ENCODE assay signal across 16 cellular contexts in genomic region chr12:738712-739111, GRCh38.
"Had no signal": no experiment of that assay in that cellular context is flagged by ENCODE, and none has a peak within 500 bp of the region (broad histone marks: within the 10 kb centered on the region; RNA-seq: fewer than 3 reads in every experiment).

No MANE protein-coding gene starts in this region.

- DNase-seq: activated CD4-positive, alpha-beta memory T cell treated with anti-CD3 and anti-CD28 coated beads for 36 hours; activated CD4-positive, alpha-beta T cell treated with anti-CD3 and anti-CD28 coated beads for 36 hours; activated CD8-positive, alpha-beta memory T cell treated with anti-CD3 and anti-CD28 coated beads, Interleukin-2, amount 10 ng/mL, durations not matched to agents 7 days and 5 days; activated naive CD4-positive, alpha-beta T cell treated with anti-CD3 and anti-CD28 coated beads for 36 hours; activated T-cell treated with anti-CD3 and anti-CD28 coated beads, Interleukin-2, amount 50 U/mL, for 1 hour; foreskin fibroblast; mesenchymal stem cell; nucleus accumbens; right cardiac atrium; small intestine; stimulated activated CD4-positive, alpha-beta T cell treated with anti-CD3 and anti-CD28 coated beads, Interleukin-4, amount 100 ng/mL, for 4 hours; stimulated activated CD8-positive, alpha-beta memory T cell treated with anti-CD3 and anti-CD28 coated beads, Interleukin-4, amount 100 ng/mL, for 48 hours; stimulated activated naive CD4-positive, alpha-beta T cell treated with Interleukin-2 at 50 U/mL for 16 hours had no signal

- ATAC-seq: activated CD4-positive, alpha-beta T cell treated with anti-CD3 and anti-CD28 coated beads for 36 hours; activated CD8-positive, alpha-beta memory T cell treated with anti-CD3 and anti-CD28 coated beads, Interleukin-2, amount 10 ng/mL, durations not matched to agents 7 days and 5 days; left lobe of liver; natural killer cell treated with Interleukin-12 subunit alpha and Interleukin-12 subunit beta and Interleukin-15 and Interleukin-18, amount 100 ng/mL, for 72 hours had no signal

- H3K36me3 Mint-ChIP-seq: activated CD4-positive, alpha-beta memory T cell treated with anti-CD3 and anti-CD28 coated beads for 36 hours; natural killer cell treated with Interleukin-12 subunit alpha and Interleukin-12 subunit beta and Interleukin-15 and Interleukin-18, amount 100 ng/mL, for 72 hours had no signal

- H3K27ac Mint-ChIP-seq: activated CD4-positive, alpha-beta memory T cell treated with anti-CD3 and anti-CD28 coated beads for 36 hours; activated CD4-positive, alpha-beta T cell treated with anti-CD3 and anti-CD28 coated beads for 36 hours; activated CD8-positive, alpha-beta memory T cell treated with anti-CD3 and anti-CD28 coated beads, Interleukin-2, amount 10 ng/mL, durations not matched to agents 7 days and 5 days; activated naive CD4-positive, alpha-beta T cell treated with anti-CD3 and anti-CD28 coated beads for 36 hours; activated T-helper 2 cell treated with anti-CD3 and anti-CD28 coated beads, Interferon-gamma antibody, Interleukin-2, Interleukin-4, amounts not matched to agents 10 μg/mL and 5 μg/mL and 100 μg/mL, durations not matched to agents 14 hours and 24 hours and 36 hours had no signal

- H3K4me3 Mint-ChIP-seq: activated CD4-positive, alpha-beta memory T cell treated with anti-CD3 and anti-CD28 coated beads for 36 hours; activated CD4-positive, alpha-beta T cell treated with anti-CD3 and anti-CD28 coated beads for 36 hours; activated CD8-positive, alpha-beta memory T cell treated with anti-CD3 and anti-CD28 coated beads, Interleukin-2, amount 10 ng/mL, durations not matched to agents 7 days and 5 days; activated naive CD4-positive, alpha-beta T cell treated with anti-CD3 and anti-CD28 coated beads for 36 hours; natural killer cell treated with Interleukin-12 subunit alpha and Interleukin-12 subunit beta and Interleukin-15 and Interleukin-18, amount 100 ng/mL, for 72 hours had no signal

- H3K27me3 Mint-ChIP-seq: activated CD4-positive, alpha-beta memory T cell treated with anti-CD3 and anti-CD28 coated beads for 36 hours; activated CD8-positive, alpha-beta memory T cell treated with anti-CD3 and anti-CD28 coated beads, Interleukin-2, amount 10 ng/mL, durations not matched to agents 7 days and 5 days; natural killer cell treated with Interleukin-12 subunit alpha and Interleukin-12 subunit beta and Interleukin-15 and Interleukin-18, amount 100 ng/mL, for 72 hours had no signal

- H3K9me3 Mint-ChIP-seq: activated CD4-positive, alpha-beta memory T cell treated with anti-CD3 and anti-CD28 coated beads for 36 hours; activated naive CD4-positive, alpha-beta T cell treated with anti-CD3 and anti-CD28 coated beads for 36 hours; activated T-helper 2 cell treated with anti-CD3 and anti-CD28 coated beads, Interferon-gamma antibody, Interleukin-2, Interleukin-4, amounts not matched to agents 10 μg/mL and 5 μg/mL and 100 μg/mL, durations not matched to agents 14 hours and 24 hours and 36 hours; natural killer cell treated with Interleukin-12 subunit alpha and Interleukin-12 subunit beta and Interleukin-15 and Interleukin-18, amount 100 ng/mL, for 72 hours had no signal
